Comparison of ENCODE assay signal across 17 cellular contexts in the genomic region with DNA sequence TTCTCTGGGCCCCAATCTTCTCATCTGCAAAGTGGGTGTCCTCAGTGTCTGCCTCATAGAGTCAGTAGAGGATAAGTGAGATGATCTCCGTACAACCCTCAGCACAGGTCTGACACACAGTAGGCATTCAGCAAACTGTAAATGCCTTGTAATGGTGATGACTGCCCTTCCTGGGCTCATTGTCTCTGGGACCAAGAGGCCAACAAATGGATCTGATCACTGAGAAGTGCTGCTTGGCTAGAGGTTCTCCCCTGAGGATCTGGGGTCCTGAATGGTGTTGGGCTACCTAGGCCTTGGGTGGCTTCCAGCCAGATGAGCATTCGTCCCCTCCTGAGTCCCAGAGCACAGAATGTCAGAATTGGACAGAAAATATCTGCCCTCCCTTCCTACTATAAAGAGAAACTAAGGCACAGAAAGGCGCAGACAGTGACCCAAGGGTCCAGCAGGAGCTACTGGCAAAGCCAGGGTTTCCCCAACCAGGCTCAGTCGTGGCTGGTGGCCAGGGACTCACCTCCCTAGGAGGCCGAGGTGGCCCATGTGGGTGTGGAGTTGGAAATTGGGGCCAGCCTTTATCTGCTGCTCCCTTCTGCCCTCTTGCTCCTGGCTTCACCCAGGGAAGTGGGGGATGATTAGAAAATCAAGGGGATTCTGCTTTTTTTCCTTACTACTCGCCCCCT. TPM values are rescaled to one million over a fixed set of nuclear protein-coding genes. Genes with fewer than 3 reads are reported as not detected.
DNase-seq lines count a peak whose midpoint lies in the region; ATAC-seq, FAIRE-seq and TF ChIP-seq lines count a peak whose summit lies in the region.
"Had no signal": no experiment of that assay in that cellular context is flagged by ENCODE, and none has a peak within 500 bp of the region (broad histone marks: within the 10 kb centered on the region; RNA-seq: fewer than 3 reads in every experiment).

No MANE protein-coding gene starts in this region.

- H3K27ac Mint-ChIP-seq in activated B cell treated with CpG ODN at 0.5 μM for 24 hours: no peak overlapping the region
- H3K27ac Mint-ChIP-seq: activated naive CD4-positive, alpha-beta T cell treated with anti-CD3 and anti-CD28 coated beads, Interleukin-2, amount 10 ng/mL, durations not matched to agents 7 days and 5 days had no signal

- peak overlapping the region; percentile 81 for H3K4me2 ChIP-seq in HepG2 (ENCODE audit: low read depth, low read length)

- H3K9me3 Mint-ChIP-seq in activated B cell treated with CpG ODN at 0.5 μM for 24 hours: no peaks in the 10 kb centered on the region
- H3K9me3 Mint-ChIP-seq: activated naive CD4-positive, alpha-beta T cell treated with anti-CD3 and anti-CD28 coated beads, Interleukin-2, amount 10 ng/mL, durations not matched to agents 7 days and 5 days had no signal

- H3K4me1 ChIP-seq in HepG2 (ENCODE audit: insufficient read depth, low read length) (peaks cover 81% of the 10 kb centered on the region), right lobe of liver (peaks cover 0 to 17% (median 2%) of the 10 kb centered on the region in 4 donors)
- H3K4me1 ChIP-seq: psoas muscle, SJCRH30 had no signal

- H3K4me3 ChIP-seq in HepG2 (replicated peaks in 1 of 3; ENCODE audit: insufficient read depth in 1 of 3, low read depth in 2 of 3, low read length in 3 of 3) (no peak overlapping the region; a peak in 1 of 6 replicates), right lobe of liver (no peak overlapping the region)
- H3K4me3 ChIP-seq: psoas muscle, SJCRH30 had no signal

- no peak for TF ChIP-seq POLR2A in HepG2 (IDR thresholded peaks at IDR 0.05; ENCODE audit: insufficient read depth in 1 of 2, low read depth in 2 of 2, low read length in 2 of 2)
- no peak for TF ChIP-seq POLR2A in right lobe of liver (IDR thresholded peaks at IDR 0.05)
- no peak for TF ChIP-seq POLR2A in erythroblast (IDR thresholded peaks at IDR 0.05; ENCODE audit: low read length)

- BruUV-seq in HepG2 (replicated peaks; lab: Mats Ljungman, UMichigan): no TSS peak

- POLR2A ChIA-PET in HepG2 (lab: Yijun Ruan, JAX): interaction anchor here (2.6 to 3.6 kb wide), 2 partner anchors 8 to 40 kb away, joined by 19 to 42 read pairs; a partner anchor contains a TSS
- POLR2A ChIA-PET in activated B cell treated with CpG ODN at 0.5 μM for 24 hours (lab: Charles Lee): no interaction called here

- H3K36me3 Mint-ChIP-seq in activated B cell treated with CpG ODN at 0.5 μM for 24 hours (ENCODE audit: low read depth): no peaks in the 10 kb centered on the region
- H3K36me3 Mint-ChIP-seq: activated naive CD4-positive, alpha-beta T cell treated with anti-CD3 and anti-CD28 coated beads, Interleukin-2, amount 10 ng/mL, durations not matched to agents 7 days and 5 days had no signal

- H3K27me3 ChIP-seq in HepG2 (ENCODE audit: control insufficient read depth in 1 of 2, insufficient read depth in 2 of 2, low read length in 2 of 2) (no peaks in the 10 kb centered on the region), right lobe of liver (no peaks in the 10 kb centered on the region)

- H3K27ac ChIP-seq in HepG2 (ENCODE audit: extremely low read length, insufficient read depth, low read length) (no peak overlapping the region), right lobe of liver (peak overlapping the region in 1 of 3 donors; percentile 73)
- H3K27ac ChIP-seq: psoas muscle, SJCRH30 had no signal

- no peak for TF ChIP-seq EP300 in HepG2 (IDR thresholded peaks at IDR 0.05; ENCODE audit: low read depth in 2 of 2, low read length in 2 of 2)
- no peak for TF ChIP-seq EP300 in HepG2 (CRISPR knock-in tag; IDR thresholded peaks at IDR 0.05; ENCODE audit: borderline replicate concordance)

- no peak for TF ChIP-seq RAD21 in HepG2 (CRISPR knock-in tag; IDR thresholded peaks at IDR 0.05)

- peak overlapping the region; percentile 83 for H3K4me3 Mint-ChIP-seq in activated B cell treated with CpG ODN at 0.5 μM for 24 hours
- H3K4me3 Mint-ChIP-seq: activated naive CD4-positive, alpha-beta T cell treated with anti-CD3 and anti-CD28 coated beads, Interleukin-2, amount 10 ng/mL, durations not matched to agents 7 days and 5 days had no signal

- no peak for ATAC-seq in HepG2
- ATAC-seq in right lobe of liver: no peak
- no peak for ATAC-seq in activated B cell treated with CpG ODN at 0.5 μM for 24 hours (ENCODE audit: low read depth)

- in situ Hi-C loops in HepG2 (cut with HindIII; ENCODE audit: extremely low pct_ligation_motif_present, low pct_unique_long_range_greater_than_20kb): no loop called here

- no peaks in the 10 kb centered on the region for H4K20me1 ChIP-seq in HepG2 (ENCODE audit: insufficient read depth, low read length)

- H3K9ac ChIP-seq in HepG2 (ENCODE audit: insufficient read depth, low read depth, low read length): no peak overlapping the region

- 51% methylated on average over 5 of the region's 6 CpGs for WGBS in HepG2 (ENCODE audit: low lambda C conversion rate)
- 83% methylated on average over 2 of the region's 6 CpGs for WGBS in right lobe of liver (ENCODE audit: insufficient coverage, low coverage, low lambda C conversion rate, missing lambda C conversion rate)

- H3K9me3 ChIP-seq in HepG2 (ENCODE audit: low read length): no peaks in the 10 kb centered on the region
- no peaks in the 10 kb centered on the region for H3K9me3 ChIP-seq in right lobe of liver
- H3K9me3 ChIP-seq: psoas muscle, SJCRH30 had no signal

- H3K79me2 ChIP-seq in HepG2 (ENCODE audit: insufficient read depth, low read length): no peaks in the 10 kb centered on the region

- no peaks in the 10 kb centered on the region for H3K36me3 ChIP-seq in HepG2 (replicated peaks in 1 of 2; ENCODE audit: control insufficient read depth in 1 of 2, insufficient read depth in 2 of 2, low read length in 2 of 2)
- H3K36me3 ChIP-seq in right lobe of liver: no peaks in the 10 kb centered on the region
- H3K36me3 ChIP-seq: SJCRH30 had no signal

- CTCF ChIA-PET in HepG2 (lab: Yijun Ruan, JAX; ENCODE audit: low intra/inter-chr PET ratio, low total read pairs) (interaction anchor here (1.0 kb wide), 1 partner anchor 28 kb away, joined by 3 read pairs; a partner anchor contains a TSS), activated B cell treated with CpG ODN at 0.5 μM for 24 hours (lab: Charles Lee) (no interaction called here)

- intact Hi-C loops in HepG2 (cut with micrococcal nuclease; ENCODE audit: unreplicated experiment) (no loop called here), right lobe of liver (cut with DNase I) (no loop called here), activated B cell treated with CpG ODN at 0.5 μM for 24 hours (cut with micrococcal nuclease) (no loop called here)

- DNase-seq in HepG2 (ENCODE audit: low spot score) (no peak), right lobe of liver (no peak), activated B cell treated with CpG ODN at 0.5 μM for 24 hours (no peak), erythroblast (lab: John Stamatoyannopoulos, UW) (peak; percentile 65 to 70), NCI-H1694 (lab: John Stamatoyannopoulos, UW) (no peak), NCI-H1092 treated with DMSO at 0.1 percent for 48 hours (lab: John Stamatoyannopoulos, UW) (no peak), NCI-H510A (lab: John Stamatoyannopoulos, UW) (no peak), cerebellar nuclear complex (lab: John Stamatoyannopoulos, UW) (no peak)
- DNase-seq: left ventricle myocardium superior, psoas muscle had no signal

- H3K4me1 Mint-ChIP-seq in activated B cell treated with CpG ODN at 0.5 μM for 24 hours: peaks cover 17% of the 10 kb centered on the region

- no peak for FAIRE-seq in HepG2 (lab: Jason Lieb, UNC)
- FAIRE-seq: H54, RCC 7860 had no signal

- H3K27me3 Mint-ChIP-seq in activated B cell treated with CpG ODN at 0.5 μM for 24 hours: no peaks in the 10 kb centered on the region

- no peak for TF ChIP-seq CTCF in HepG2 (CRISPR knock-in tag; IDR thresholded peaks at IDR 0.05)
- no peak for TF ChIP-seq CTCF in right lobe of liver (IDR thresholded peaks at IDR 0.05)
- TF ChIP-seq CTCF in activated B cell treated with CpG ODN at 0.5 μM for 24 hours (IDR thresholded peaks at IDR 0.05): no peak

- no peak overlapping the region for H2AFZ ChIP-seq in HepG2 (ENCODE audit: low read length)

RNA-seq across cellular contexts. Expression of a gene that starts 0.9 kb away (rescaled TPM):
- total RNA-seq in HepG2 (2016; rRNA removed; fragmentation: Illumina TruSeq; extraction: Trizol) (2.7 and 3.4 TPM in 2 replicates), right lobe of liver (under 1 TPM; 0.06 to 0.37 (median 0.19) TPM), activated B cell treated with CpG ODN at 0.5 μM for 24 hours (not detected in 2 replicates)
- 0.26 and 1.5 TPM in 2 replicates for total RNA-seq in HepG2 (2016; cell fraction: cytosol; rRNA removed; fragmentation: Illumina TruSeq; extraction: Trizol; ENCODE audit: low read depth)
- total RNA-seq in HepG2 (2016; cell fraction: insoluble cytoplasmic fraction; rRNA removed; fragmentation: Illumina TruSeq; extraction: Trizol): 2.4 and 2.5 TPM in 2 replicates
- 1.4 and 2.1 TPM in 2 replicates for total RNA-seq in HepG2 (2016; cell fraction: membrane; rRNA removed; fragmentation: Illumina TruSeq; extraction: Trizol)
- 0.59 and 1.6 TPM in 2 replicates for total RNA-seq in HepG2 (2016; cell fraction: nucleus; rRNA removed; fragmentation: Illumina TruSeq; extraction: Trizol)
- 3.4 and 3.5 TPM in 2 replicates for polyA plus RNA-seq in HepG2 (2011; rRNA removed)
- polyA plus RNA-seq in HepG2 (2011; cell fraction: cytosol; rRNA removed): 2.7 and 3.1 TPM in 2 replicates
- polyA plus RNA-seq in HepG2 (2011; cell fraction: nucleus; rRNA removed): 3.4 TPM in 2 replicates
- 4.1 and 4.4 TPM in 2 replicates for polyA plus RNA-seq in HepG2 (2012)
- 0.70 and 1.3 TPM in 2 replicates for polyA plus RNA-seq in HepG2 (2016; cell fraction: cytosol; fragmentation: Illumina TruSeq; extraction: Trizol; ENCODE audit: low read depth)
- 2.0 and 2.4 TPM in 2 replicates for polyA plus RNA-seq in HepG2 (2016; cell fraction: insoluble cytoplasmic fraction; fragmentation: Illumina TruSeq; extraction: Trizol; ENCODE audit: low read depth)
- polyA plus RNA-seq in HepG2 (2016; cell fraction: membrane; fragmentation: Illumina TruSeq; extraction: Trizol; ENCODE audit: low read depth): 1.0 and 1.1 TPM in 2 replicates
- 1.6 and 1.8 TPM in 2 replicates for polyA plus RNA-seq in HepG2 (2016; cell fraction: nucleus; fragmentation: Illumina TruSeq; extraction: Trizol; ENCODE audit: insufficient read depth, low read depth)
- 1.2 TPM in 1 of 2 replicates, not detected in the other for polyA minus RNA-seq in HepG2 (2011; rRNA and poly(A)+ RNA removed; ENCODE audit: low replicate concordance)
- polyA minus RNA-seq in HepG2 (2011; cell fraction: cytosol; rRNA and poly(A)+ RNA removed): 0.99 and 1.1 TPM in 2 replicates
- 1.3 and 2.5 TPM in 2 replicates for polyA minus RNA-seq in HepG2 (2011; cell fraction: nucleus; rRNA and poly(A)+ RNA removed)
- total RNA-seq: A172, glomerular endothelial cell, left ventricle myocardium superior, M059J, psoas muscle, SJCRH30 had no signal
- polyA plus RNA-seq: psoas muscle had no signal

RNA-seq across cellular contexts. Expression of a gene that starts 27.4 kb away (rescaled TPM):
- total RNA-seq in HepG2 (2016; rRNA removed; fragmentation: Illumina TruSeq; extraction: Trizol) (1.0 and 2.7 TPM in 2 replicates), right lobe of liver (1 to 10 TPM in 1 of 6 experiments, under 1 TPM in 5; 0.37 to 1.6 (median 0.83) TPM), activated B cell treated with CpG ODN at 0.5 μM for 24 hours (not detected in 2 replicates)
- total RNA-seq in HepG2 (2016; cell fraction: cytosol; rRNA removed; fragmentation: Illumina TruSeq; extraction: Trizol; ENCODE audit: low read depth): 0.79 and 1.1 TPM in 2 replicates
- 1.1 and 2.2 TPM in 2 replicates for total RNA-seq in HepG2 (2016; cell fraction: insoluble cytoplasmic fraction; rRNA removed; fragmentation: Illumina TruSeq; extraction: Trizol)
- total RNA-seq in HepG2 (2016; cell fraction: membrane; rRNA removed; fragmentation: Illumina TruSeq; extraction: Trizol): 1.0 and 1.5 TPM in 2 replicates
- total RNA-seq in HepG2 (2016; cell fraction: nucleus; rRNA removed; fragmentation: Illumina TruSeq; extraction: Trizol): 2.3 and 2.7 TPM in 2 replicates
- polyA plus RNA-seq in HepG2 (2011; rRNA removed): 11.8 and 13.6 TPM in 2 replicates
- 10.8 and 11.2 TPM in 2 replicates for polyA plus RNA-seq in HepG2 (2011; cell fraction: cytosol; rRNA removed)
- polyA plus RNA-seq in HepG2 (2011; cell fraction: nucleus; rRNA removed): 21.1 and 23.7 TPM in 2 replicates
- polyA plus RNA-seq in HepG2 (2012): 5.8 and 8.1 TPM in 2 replicates
- polyA plus RNA-seq in HepG2 (2016; cell fraction: cytosol; fragmentation: Illumina TruSeq; extraction: Trizol; ENCODE audit: low read depth): 0.49 and 0.54 TPM in 2 replicates
- 1.3 TPM in 2 replicates for polyA plus RNA-seq in HepG2 (2016; cell fraction: insoluble cytoplasmic fraction; fragmentation: Illumina TruSeq; extraction: Trizol; ENCODE audit: low read depth)
- 0.65 and 1.0 TPM in 2 replicates for polyA plus RNA-seq in HepG2 (2016; cell fraction: membrane; fragmentation: Illumina TruSeq; extraction: Trizol; ENCODE audit: low read depth)
- polyA plus RNA-seq in HepG2 (2016; cell fraction: nucleus; fragmentation: Illumina TruSeq; extraction: Trizol; ENCODE audit: insufficient read depth, low read depth): 5.4 and 6.5 TPM in 2 replicates
- polyA minus RNA-seq in HepG2 (2011; rRNA and poly(A)+ RNA removed; ENCODE audit: low replicate concordance): 0.91 and 31.9 TPM in 2 replicates
- polyA minus RNA-seq in HepG2 (2011; cell fraction: cytosol; rRNA and poly(A)+ RNA removed): 4.7 and 5.3 TPM in 2 replicates
- polyA minus RNA-seq in HepG2 (2011; cell fraction: nucleus; rRNA and poly(A)+ RNA removed): 8.9 and 10.4 TPM in 2 replicates
- total RNA-seq: A172, M059J, SJCRH30 had no signal

RNA-seq across cellular contexts. Expression of a gene that starts 40.1 kb away (rescaled TPM):
- 25.2 and 31.5 TPM in 2 replicates for total RNA-seq in HepG2 (2016; rRNA removed; fragmentation: Illumina TruSeq; extraction: Trizol)
- total RNA-seq in HepG2 (2016; cell fraction: cytosol; rRNA removed; fragmentation: Illumina TruSeq; extraction: Trizol; ENCODE audit: low read depth): 14.2 and 18.3 TPM in 2 replicates
- 21.2 and 33.1 TPM in 2 replicates for total RNA-seq in HepG2 (2016; cell fraction: insoluble cytoplasmic fraction; rRNA removed; fragmentation: Illumina TruSeq; extraction: Trizol)
- total RNA-seq in HepG2 (2016; cell fraction: membrane; rRNA removed; fragmentation: Illumina TruSeq; extraction: Trizol): 34.3 and 42.2 TPM in 2 replicates
- 21.9 and 25.7 TPM in 2 replicates for total RNA-seq in HepG2 (2016; cell fraction: nucleus; rRNA removed; fragmentation: Illumina TruSeq; extraction: Trizol)
- polyA plus RNA-seq in HepG2 (2011; rRNA removed): 39.8 and 43.5 TPM in 2 replicates
- 17.4 and 27.7 TPM in 2 replicates for polyA plus RNA-seq in HepG2 (2011; cell fraction: cytosol; rRNA removed)
- 122 and 146 TPM in 2 replicates for polyA plus RNA-seq in HepG2 (2011; cell fraction: nucleus; rRNA removed)
- 16.2 and 20.9 TPM in 2 replicates for polyA plus RNA-seq in HepG2 (2012)
- polyA plus RNA-seq in HepG2 (2016; cell fraction: cytosol; fragmentation: Illumina TruSeq; extraction: Trizol; ENCODE audit: low read depth): 15.0 and 20.0 TPM in 2 replicates
- polyA plus RNA-seq in HepG2 (2016; cell fraction: insoluble cytoplasmic fraction; fragmentation: Illumina TruSeq; extraction: Trizol; ENCODE audit: low read depth): 22.6 and 30.3 TPM in 2 replicates
- polyA plus RNA-seq in HepG2 (2016; cell fraction: membrane; fragmentation: Illumina TruSeq; extraction: Trizol; ENCODE audit: low read depth): 30.4 and 34.5 TPM in 2 replicates
- 49.3 and 53.8 TPM in 2 replicates for polyA plus RNA-seq in HepG2 (2016; cell fraction: nucleus; fragmentation: Illumina TruSeq; extraction: Trizol; ENCODE audit: insufficient read depth, low read depth)
- 29.8 and 60.0 TPM in 2 replicates for polyA minus RNA-seq in HepG2 (2011; rRNA and poly(A)+ RNA removed; ENCODE audit: low replicate concordance)
- 13.6 and 19.1 TPM in 2 replicates for polyA minus RNA-seq in HepG2 (2011; cell fraction: cytosol; rRNA and poly(A)+ RNA removed)
- polyA minus RNA-seq in HepG2 (2011; cell fraction: nucleus; rRNA and poly(A)+ RNA removed): 27.9 and 30.3 TPM in 2 replicates
- 10 to 100 TPM in 2 of 6 experiments, 1 to 10 TPM in 4; 5.6 to 17.5 (median 8.5) TPM for total RNA-seq in right lobe of liver
- total RNA-seq in activated B cell treated with CpG ODN at 0.5 μM for 24 hours: 16.8 and 19.4 TPM in 2 replicates

Comparison
In these comparisons a context has a peak if more than half of its experiments do, and no peak if none do; other contexts are left out.
1. DNase-seq: peak in erythroblast (2 of 2); none in HepG2 (single experiment), right lobe of liver (0 of 3), activated B cell treated with CpG ODN at 0.5 μM for 24 hours (single experiment), NCI-H1694 (single experiment), NCI-H1092 treated with DMSO at 0.1 percent for 48 hours (single experiment), NCI-H510A (single experiment) and cerebellar nuclear complex (0 of 2).